1 cellular context compared by ENCODE assay signal in genomic region chr4:6763330-6763851, GRCh38.
A peak's percentile ranks its signal among the peaks of the same experiment; 100 is the strongest.
TF ChIP-seq lines count a peak whose summit lies in the region.

No MANE protein-coding gene starts in this region.

TF ChIP-seq in HEK293, 187 proteins besides CTCF, POLR2A, EP300 and RAD21 (continued from another document):
- TF ChIP-seq, protein P1, sequence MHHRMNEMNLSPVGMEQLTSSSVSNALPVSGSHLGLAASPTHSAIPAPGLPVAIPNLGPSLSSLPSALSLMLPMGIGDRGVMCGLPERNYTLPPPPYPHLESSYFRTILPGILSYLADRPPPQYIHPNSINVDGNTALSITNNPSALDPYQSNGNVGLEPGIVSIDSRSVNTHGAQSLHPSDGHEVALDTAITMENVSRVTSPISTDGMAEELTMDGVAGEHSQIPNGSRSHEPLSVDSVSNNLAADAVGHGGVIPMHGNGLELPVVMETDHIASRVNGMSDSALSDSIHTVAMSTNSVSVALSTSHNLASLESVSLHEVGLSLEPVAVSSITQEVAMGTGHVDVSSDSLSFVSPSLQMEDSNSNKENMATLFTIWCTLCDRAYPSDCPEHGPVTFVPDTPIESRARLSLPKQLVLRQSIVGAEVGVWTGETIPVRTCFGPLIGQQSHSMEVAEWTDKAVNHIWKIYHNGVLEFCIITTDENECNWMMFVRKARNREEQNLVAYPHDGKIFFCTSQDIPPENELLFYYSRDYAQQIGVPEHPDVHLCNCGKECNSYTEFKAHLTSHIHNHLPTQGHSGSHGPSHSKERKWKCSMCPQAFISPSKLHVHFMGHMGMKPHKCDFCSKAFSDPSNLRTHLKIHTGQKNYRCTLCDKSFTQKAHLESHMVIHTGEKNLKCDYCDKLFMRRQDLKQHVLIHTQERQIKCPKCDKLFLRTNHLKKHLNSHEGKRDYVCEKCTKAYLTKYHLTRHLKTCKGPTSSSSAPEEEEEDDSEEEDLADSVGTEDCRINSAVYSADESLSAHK (tag by site-specific recombination; IDR thresholded peaks at IDR 0.05) = no peak
- TF ChIP-seq PRDM1 (tag by site-specific recombination; IDR thresholded peaks at IDR 0.05) = peak; percentile 43; the same call in 1 of the 2 replicates
- peak; percentile 65 for TF ChIP-seq KLF9 (tag by site-specific recombination; IDR thresholded peaks at IDR 0.05; ENCODE audit: low read depth)
- no peak for TF ChIP-seq GLI4 (tag by site-specific recombination; IDR thresholded peaks at IDR 0.05)
- TF ChIP-seq ZNF707 (tag by site-specific recombination; IDR thresholded peaks at IDR 0.05) = no peak
- TF ChIP-seq, protein P2, sequence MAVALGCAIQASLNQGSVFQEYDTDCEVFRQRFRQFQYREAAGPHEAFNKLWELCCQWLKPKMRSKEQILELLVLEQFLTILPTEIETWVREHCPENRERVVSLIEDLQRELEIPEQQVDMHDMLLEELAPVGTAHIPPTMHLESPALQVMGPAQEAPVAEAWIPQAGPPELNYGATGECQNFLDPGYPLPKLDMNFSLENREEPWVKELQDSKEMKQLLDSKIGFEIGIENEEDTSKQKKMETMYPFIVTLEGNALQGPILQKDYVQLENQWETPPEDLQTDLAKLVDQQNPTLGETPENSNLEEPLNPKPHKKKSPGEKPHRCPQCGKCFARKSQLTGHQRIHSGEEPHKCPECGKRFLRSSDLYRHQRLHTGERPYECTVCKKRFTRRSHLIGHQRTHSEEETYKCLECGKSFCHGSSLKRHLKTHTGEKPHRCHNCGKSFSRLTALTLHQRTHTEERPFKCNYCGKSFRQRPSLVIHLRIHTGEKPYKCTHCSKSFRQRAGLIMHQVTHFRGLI (tag by site-specific recombination; IDR thresholded peaks at IDR 0.05) = no peak
- TF ChIP-seq ZNF248 (tag by site-specific recombination; IDR thresholded peaks at IDR 0.05) = no peak
- no peak for TF ChIP-seq GFI1B (tag by site-specific recombination; IDR thresholded peaks at IDR 0.05)
- no peak for TF ChIP-seq ZNF221 (tag by site-specific recombination; IDR thresholded peaks at IDR 0.05; ENCODE audit: borderline replicate concordance)
- no peak for TF ChIP-seq ZNF76 (tag by site-specific recombination; IDR thresholded peaks at IDR 0.05; ENCODE audit: borderline replicate concordance, low read depth)
- no peak for TF ChIP-seq ZSCAN18 (tag by site-specific recombination; IDR thresholded peaks at IDR 0.05)
- peak; percentile 49; the same call in 1 of the 2 replicates for TF ChIP-seq GLIS1 (tag by site-specific recombination; IDR thresholded peaks at IDR 0.05)
- no peak for TF ChIP-seq ZNF112 (tag by site-specific recombination; IDR thresholded peaks at IDR 0.05)
- no peak for TF ChIP-seq HOXC10 (CRISPR knock-in tag; IDR thresholded peaks at IDR 0.05)
- no peak for TF ChIP-seq ZNF16 (tag by site-specific recombination; IDR thresholded peaks at IDR 0.05; ENCODE audit: low read depth)
- TF ChIP-seq OSR2 (tag by site-specific recombination; IDR thresholded peaks at IDR 0.05) = no peak
- no peak for TF ChIP-seq YY2 (tag by site-specific recombination; IDR thresholded peaks at IDR 0.05)
- TF ChIP-seq, protein P3, sequence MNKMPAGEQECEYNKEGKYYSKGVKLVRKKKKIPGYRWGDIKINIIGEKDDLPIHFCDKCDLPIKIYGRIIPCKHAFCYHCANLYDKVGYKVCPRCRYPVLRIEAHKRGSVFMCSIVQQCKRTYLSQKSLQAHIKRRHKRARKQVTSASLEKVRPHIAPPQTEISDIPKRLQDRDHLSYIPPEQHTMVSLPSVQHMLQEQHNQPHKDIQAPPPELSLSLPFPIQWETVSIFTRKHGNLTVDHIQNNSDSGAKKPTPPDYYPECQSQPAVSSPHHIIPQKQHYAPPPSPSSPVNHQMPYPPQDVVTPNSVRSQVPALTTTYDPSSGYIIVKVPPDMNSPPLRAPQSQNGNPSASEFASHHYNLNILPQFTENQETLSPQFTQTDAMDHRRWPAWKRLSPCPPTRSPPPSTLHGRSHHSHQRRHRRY (tag by site-specific recombination; IDR thresholded peaks at IDR 0.05) = no peak
- TF ChIP-seq TSHZ1 (tag by site-specific recombination; IDR thresholded peaks at IDR 0.05; ENCODE audit: borderline replicate concordance) = no peak
- TF ChIP-seq ZNF600 (tag by site-specific recombination; IDR thresholded peaks at IDR 0.05) = 0 out of 2 replicates have a peak, but pooled peaks have one; percentile 23
- TF ChIP-seq KLF10 (tag by site-specific recombination; IDR thresholded peaks at IDR 0.05) = no peak
- TF ChIP-seq BCL11B (tag by site-specific recombination; IDR thresholded peaks at IDR 0.05; ENCODE audit: low read depth) = no peak
- no peak for TF ChIP-seq FEZF1 (tag by site-specific recombination; IDR thresholded peaks at IDR 0.05)
- TF ChIP-seq ZNF747 (tag by site-specific recombination; IDR thresholded peaks at IDR 0.05) = no peak
- TF ChIP-seq ZNF670 (tag by site-specific recombination; IDR thresholded peaks at IDR 0.05; ENCODE audit: low read depth) = no peak
